8 cellular contexts compared by ENCODE assay signal in genomic region chr15:51093865-51094605, GRCh38. TPM values are rescaled to one million over a fixed set of nuclear protein-coding genes. Genes with fewer than 3 reads are reported as not detected.
A peak's percentile ranks its signal among the peaks of the same experiment; 100 is the strongest.
DNase-seq lines count a peak whose midpoint lies in the region; ATAC-seq and TF ChIP-seq lines count a peak whose summit lies in the region.

No MANE protein-coding gene starts in this region.

- H3K27ac Mint-ChIP-seq in naive B cell, result no peak overlapping the region

- H3K27me3 Mint-ChIP-seq in naive B cell, result peaks cover 52 to 91% (median 67%) of the 10 kb centered on the region in 3 donors

- H3K4me3 ChIP-seq in GM06990 (replicated peaks; ENCODE audit: low read depth, low read length) (peak overlapping the region; percentile 46), epithelial cell of proximal tubule (ENCODE audit: low read depth, low read length) (peak overlapping the region; percentile 71)

- peaks cover 2% of the 10 kb centered on the region for H3K27me3 ChIP-seq in GM06990 (replicated peaks; ENCODE audit: control insufficient read depth, insufficient read depth, low read length)

- no peaks in the 10 kb centered on the region for H3K36me3 ChIP-seq in GM06990 (ENCODE audit: control insufficient read depth, insufficient read depth, low read length)

- H3K4me3 Mint-ChIP-seq in naive B cell, result peak overlapping the region in 5 of 8 donors; percentile 7 to 59 (median 45)

- no peaks in the 10 kb centered on the region for H3K36me3 Mint-ChIP-seq in naive B cell

- H3K9me3 Mint-ChIP-seq in naive B cell, result peaks cover 0 to 2% (median 0%) of the 10 kb centered on the region in 7 donors

- peaks cover 4 to 17% (median 5%) of the 10 kb centered on the region in 3 donors for H3K4me1 Mint-ChIP-seq in naive B cell

- DNase-seq in GM06990 (ENCODE audit: extremely low read depth, insufficient read length), result no peak
- DNase-seq in NCI-H2171 treated with DMSO at 0.1 percent for 48 hours (lab: John Stamatoyannopoulos, UW), result peak; percentile 25
- DNase-seq in epithelial cell of proximal tubule (ENCODE audit: low read depth), result no peak
- DNase-seq in naive B cell, result no peak
- DNase-seq in NCI-H2081 treated with DMSO at 0.1 percent for 48 hours (lab: John Stamatoyannopoulos, UW), result no peak
- no peak for DNase-seq in superior temporal gyrus (ENCODE audit: extremely low spot score)

- ATAC-seq in naive B cell (ENCODE audit: low read depth in 2 of 2) (no peak), HG03025 (IDR thresholded peaks at IDR 0.05; ENCODE audit: low FRiP score, unreplicated experiment) (no peak), HG03045 (IDR thresholded peaks at IDR 0.05; ENCODE audit: unreplicated experiment) (no peak)

- TF ChIP-seq CTCF in GM06990 (IDR thresholded peaks at IDR 0.05; ENCODE audit: insufficient read depth, low read length, poor library complexity, severe bottlenecking) (no peak), epithelial cell of proximal tubule (conservative IDR thresholded peaks at IDR 0.05; ENCODE audit: low read depth, low read length) (no peak)

RNA-seq across cellular contexts. Expression of gene TNFAIP8L3, which starts 0.7 kb away (rescaled TPM):
- 0.07 TPM in 1 of 2 replicates, not detected in the other for total RNA-seq in epithelial cell of proximal tubule
- not detected for polyA plus RNA-seq in naive B cell (ENCODE audit: low read depth in 6 of 6)
